ENCODE assay signal across 11 cellular contexts in genomic region chr2:193024791-193025190, GRCh38.
"Had no signal": no experiment of that assay in that cellular context is flagged by ENCODE, and none has a peak within 500 bp of the region (broad histone marks: within the 10 kb centered on the region; RNA-seq: fewer than 3 reads in every experiment).

No MANE protein-coding gene starts in this region.

- H3K36me3 ChIP-seq: HAP-1 had no signal

- H3K27ac ChIP-seq: GM23248 had no signal

- DNase-seq: GM23248, GOT3, H7, H9, HCEC 1CT, HFFc6 had no signal

- H3K9me3 ChIP-seq: HAP-1 had no signal

- H3K4me2 ChIP-seq: GM23338 had no signal

- H3K4me3 ChIP-seq: GM23248, GM23338, HAP-1 had no signal

- FAIRE-seq: H1, H54 had no signal

- H3K9ac ChIP-seq: GM23248 had no signal

- H3K4me1 ChIP-seq: HAP-1 had no signal

- H2AFZ ChIP-seq: GM23248, GM23338 had no signal

- ATAC-seq: GM23338, HCT116 had no signal
